1 cellular context compared by ENCODE assay signal in the genomic region with DNA sequence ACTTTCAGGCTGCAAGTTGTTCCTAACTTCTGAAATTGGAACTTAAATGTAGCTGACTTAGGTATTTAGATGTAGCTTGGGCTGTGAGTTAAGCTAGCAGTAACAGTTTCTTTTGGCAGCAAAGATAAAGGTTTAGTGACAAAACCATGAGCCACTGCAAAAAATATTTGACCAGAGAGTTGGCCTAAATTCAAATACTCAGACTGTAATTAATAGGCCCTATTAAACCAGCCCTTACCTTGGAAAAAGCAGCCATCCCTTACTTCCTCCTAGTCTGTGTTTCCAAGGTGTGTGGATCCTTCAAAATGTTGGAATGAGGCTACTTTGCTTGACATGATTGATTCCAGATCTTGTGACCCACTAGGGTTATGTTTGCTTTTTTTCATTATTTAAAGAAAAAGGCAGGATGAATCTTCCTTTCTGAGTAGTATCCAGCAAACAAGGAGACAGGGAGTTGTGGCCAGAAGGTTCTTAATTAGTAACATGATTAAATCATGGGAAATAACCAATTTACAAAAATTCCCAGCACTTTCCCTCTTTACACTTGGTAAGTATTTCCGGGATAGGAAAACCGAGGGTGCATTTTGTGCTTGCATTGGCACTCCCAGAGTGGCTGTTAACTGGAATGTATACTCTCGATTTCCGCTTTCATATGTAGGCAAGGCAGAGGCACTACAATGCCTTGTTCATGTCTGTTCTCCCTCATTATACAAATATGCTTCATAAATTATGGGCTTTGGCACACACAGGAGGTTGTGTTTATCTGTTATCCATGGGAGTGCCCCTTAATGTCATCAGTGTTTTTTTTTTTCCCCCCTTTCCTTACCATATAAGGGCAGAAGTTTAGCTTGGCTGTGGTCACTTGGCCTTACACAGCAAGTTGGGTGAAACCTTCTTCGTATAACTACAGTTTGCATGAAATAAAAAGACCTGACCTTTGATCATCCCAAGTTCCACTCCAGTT.
A peak's percentile ranks its signal among the peaks of the same experiment; 100 is the strongest.
TF ChIP-seq lines count a peak whose summit lies in the region.

No MANE protein-coding gene starts in this region.

TF ChIP-seq in K562, 482 proteins besides CTCF, POLR2A, EP300 and RAD21 (continued from another document and continues in another):
- peak in 1 of 2 experiments; percentile 49; a peak in 1 of 4 replicates for TF ChIP-seq ZMIZ1 (IDR thresholded peaks at IDR 0.05; ENCODE audit: low read depth in 2 of 2, low read length in 2 of 2)
- TF ChIP-seq, protein P1, sequence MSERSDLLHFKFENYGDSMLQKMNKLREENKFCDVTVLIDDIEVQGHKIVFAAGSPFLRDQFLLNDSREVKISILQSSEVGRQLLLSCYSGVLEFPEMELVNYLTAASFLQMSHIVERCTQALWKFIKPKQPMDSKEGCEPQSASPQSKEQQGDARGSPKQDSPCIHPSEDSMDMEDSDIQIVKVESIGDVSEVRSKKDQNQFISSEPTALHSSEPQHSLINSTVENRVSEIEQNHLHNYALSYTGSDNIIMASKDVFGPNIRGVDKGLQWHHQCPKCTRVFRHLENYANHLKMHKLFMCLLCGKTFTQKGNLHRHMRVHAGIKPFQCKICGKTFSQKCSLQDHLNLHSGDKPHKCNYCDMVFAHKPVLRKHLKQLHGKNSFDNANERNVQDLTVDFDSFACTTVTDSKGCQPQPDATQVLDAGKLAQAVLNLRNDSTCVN (CRISPR knock-in tag; IDR thresholded peaks at IDR 0.05): no peak
- TF ChIP-seq ZNF696 (CRISPR knock-in tag; conservative IDR thresholded peaks at IDR 0.05): no peak
- TF ChIP-seq LARP7 (IDR thresholded peaks at IDR 0.05): no peak
- TF ChIP-seq NEUROD1 (IDR thresholded peaks at IDR 0.05; ENCODE audit: borderline replicate concordance, low read depth, low read length, partially characterized antibody): peak; percentile 30
- no peak for TF ChIP-seq ZNF217 (CRISPR knock-in tag; IDR thresholded peaks at IDR 0.05)
- no peak for TF ChIP-seq U2AF1 (optimal IDR thresholded peaks at IDR 0.05; ENCODE audit: low read depth, low read length)
- TF ChIP-seq, protein P2, sequence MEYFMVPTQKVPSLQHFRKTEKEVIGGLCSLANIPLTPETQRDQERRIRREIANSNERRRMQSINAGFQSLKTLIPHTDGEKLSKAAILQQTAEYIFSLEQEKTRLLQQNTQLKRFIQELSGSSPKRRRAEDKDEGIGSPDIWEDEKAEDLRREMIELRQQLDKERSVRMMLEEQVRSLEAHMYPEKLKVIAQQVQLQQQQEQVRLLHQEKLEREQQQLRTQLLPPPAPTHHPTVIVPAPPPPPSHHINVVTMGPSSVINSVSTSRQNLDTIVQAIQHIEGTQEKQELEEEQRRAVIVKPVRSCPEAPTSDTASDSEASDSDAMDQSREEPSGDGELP (CRISPR knock-in tag; IDR thresholded peaks at IDR 0.05; ENCODE audit: borderline replicate concordance): no peak
- TF ChIP-seq CBX8 (IDR thresholded peaks at IDR 0.05; ENCODE audit: borderline replicate concordance, extremely low read depth, low read depth, low read length, poor library complexity, severe bottlenecking): no peak
- TF ChIP-seq, protein P3, sequence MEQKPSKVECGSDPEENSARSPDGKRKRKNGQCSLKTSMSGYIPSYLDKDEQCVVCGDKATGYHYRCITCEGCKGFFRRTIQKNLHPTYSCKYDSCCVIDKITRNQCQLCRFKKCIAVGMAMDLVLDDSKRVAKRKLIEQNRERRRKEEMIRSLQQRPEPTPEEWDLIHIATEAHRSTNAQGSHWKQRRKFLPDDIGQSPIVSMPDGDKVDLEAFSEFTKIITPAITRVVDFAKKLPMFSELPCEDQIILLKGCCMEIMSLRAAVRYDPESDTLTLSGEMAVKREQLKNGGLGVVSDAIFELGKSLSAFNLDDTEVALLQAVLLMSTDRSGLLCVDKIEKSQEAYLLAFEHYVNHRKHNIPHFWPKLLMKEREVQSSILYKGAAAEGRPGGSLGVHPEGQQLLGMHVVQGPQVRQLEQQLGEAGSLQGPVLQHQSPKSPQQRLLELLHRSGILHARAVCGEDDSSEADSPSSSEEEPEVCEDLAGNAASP (IDR thresholded peaks at IDR 0.05): no peak
- TF ChIP-seq, protein P4, sequence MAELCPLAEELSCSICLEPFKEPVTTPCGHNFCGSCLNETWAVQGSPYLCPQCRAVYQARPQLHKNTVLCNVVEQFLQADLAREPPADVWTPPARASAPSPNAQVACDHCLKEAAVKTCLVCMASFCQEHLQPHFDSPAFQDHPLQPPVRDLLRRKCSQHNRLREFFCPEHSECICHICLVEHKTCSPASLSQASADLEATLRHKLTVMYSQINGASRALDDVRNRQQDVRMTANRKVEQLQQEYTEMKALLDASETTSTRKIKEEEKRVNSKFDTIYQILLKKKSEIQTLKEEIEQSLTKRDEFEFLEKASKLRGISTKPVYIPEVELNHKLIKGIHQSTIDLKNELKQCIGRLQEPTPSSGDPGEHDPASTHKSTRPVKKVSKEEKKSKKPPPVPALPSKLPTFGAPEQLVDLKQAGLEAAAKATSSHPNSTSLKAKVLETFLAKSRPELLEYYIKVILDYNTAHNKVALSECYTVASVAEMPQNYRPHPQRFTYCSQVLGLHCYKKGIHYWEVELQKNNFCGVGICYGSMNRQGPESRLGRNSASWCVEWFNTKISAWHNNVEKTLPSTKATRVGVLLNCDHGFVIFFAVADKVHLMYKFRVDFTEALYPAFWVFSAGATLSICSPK (IDR thresholded peaks at IDR 0.05; ENCODE audit: borderline replicate concordance): no peak
- no peak for TF ChIP-seq HMGN3 (IDR thresholded peaks at IDR 0.05; ENCODE audit: borderline replicate concordance, extremely low read depth, insufficient read length, low read depth, low read length)
- TF ChIP-seq TRIM24 (IDR thresholded peaks at IDR 0.05): peak in 1 of 2 experiments; percentile 31; a peak in 1 of 4 replicates
- TF ChIP-seq, protein P5, sequence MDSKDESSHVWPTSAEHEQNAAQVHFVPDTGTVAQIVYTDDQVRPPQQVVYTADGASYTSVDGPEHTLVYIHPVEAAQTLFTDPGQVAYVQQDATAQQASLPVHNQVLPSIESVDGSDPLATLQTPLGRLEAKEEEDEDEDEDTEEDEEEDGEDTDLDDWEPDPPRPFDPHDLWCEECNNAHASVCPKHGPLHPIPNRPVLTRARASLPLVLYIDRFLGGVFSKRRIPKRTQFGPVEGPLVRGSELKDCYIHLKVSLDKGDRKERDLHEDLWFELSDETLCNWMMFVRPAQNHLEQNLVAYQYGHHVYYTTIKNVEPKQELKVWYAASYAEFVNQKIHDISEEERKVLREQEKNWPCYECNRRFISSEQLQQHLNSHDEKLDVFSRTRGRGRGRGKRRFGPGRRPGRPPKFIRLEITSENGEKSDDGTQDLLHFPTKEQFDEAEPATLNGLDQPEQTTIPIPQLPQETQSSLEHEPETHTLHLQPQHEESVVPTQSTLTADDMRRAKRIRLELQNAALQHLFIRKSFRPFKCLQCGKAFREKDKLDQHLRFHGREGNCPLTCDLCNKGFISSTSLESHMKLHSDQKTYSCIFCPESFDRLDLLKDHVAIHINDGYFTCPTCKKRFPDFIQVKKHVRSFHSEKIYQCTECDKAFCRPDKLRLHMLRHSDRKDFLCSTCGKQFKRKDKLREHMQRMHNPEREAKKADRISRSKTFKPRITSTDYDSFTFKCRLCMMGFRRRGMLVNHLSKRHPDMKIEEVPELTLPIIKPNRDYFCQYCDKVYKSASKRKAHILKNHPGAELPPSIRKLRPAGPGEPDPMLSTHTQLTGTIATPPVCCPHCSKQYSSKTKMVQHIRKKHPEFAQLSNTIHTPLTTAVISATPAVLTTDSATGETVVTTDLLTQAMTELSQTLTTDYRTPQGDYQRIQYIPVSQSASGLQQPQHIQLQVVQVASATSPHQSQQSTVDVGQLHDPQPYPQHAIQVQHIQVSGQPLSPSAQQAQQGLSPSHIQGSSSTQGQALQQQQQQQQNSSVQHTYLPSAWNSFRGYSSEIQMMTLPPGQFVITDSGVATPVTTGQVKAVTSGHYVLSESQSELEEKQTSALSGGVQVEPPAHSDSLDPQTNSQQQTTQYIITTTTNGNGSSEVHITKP (IDR thresholded peaks at IDR 0.05; ENCODE audit: partially characterized antibody): peak; percentile 34
- TF ChIP-seq POLR2G (IDR thresholded peaks at IDR 0.05; ENCODE audit: low read depth, low read length): no peak
- TF ChIP-seq GTF2E2 (tag; IDR thresholded peaks at IDR 0.05): peak; percentile 37; the same call in 1 of the 2 replicates
- no peak for TF ChIP-seq HNRNPLL (IDR thresholded peaks at IDR 0.05; ENCODE audit: low read depth, low read length, poor library complexity, severe bottlenecking)
- TF ChIP-seq ZKSCAN8 (CRISPR knock-in tag; IDR thresholded peaks at IDR 0.05): peak; percentile 21; the same call in 1 of the 2 replicates
- no peak for TF ChIP-seq LCOR (CRISPR knock-in tag; IDR thresholded peaks at IDR 0.05)
- TF ChIP-seq NFRKB (IDR thresholded peaks at IDR 0.05; ENCODE audit: low read depth): peak; percentile 29; the same call in 1 of the 2 replicates
- no peak for TF ChIP-seq TSHZ1 (CRISPR knock-in tag; IDR thresholded peaks at IDR 0.05)
- TF ChIP-seq, protein P6, sequence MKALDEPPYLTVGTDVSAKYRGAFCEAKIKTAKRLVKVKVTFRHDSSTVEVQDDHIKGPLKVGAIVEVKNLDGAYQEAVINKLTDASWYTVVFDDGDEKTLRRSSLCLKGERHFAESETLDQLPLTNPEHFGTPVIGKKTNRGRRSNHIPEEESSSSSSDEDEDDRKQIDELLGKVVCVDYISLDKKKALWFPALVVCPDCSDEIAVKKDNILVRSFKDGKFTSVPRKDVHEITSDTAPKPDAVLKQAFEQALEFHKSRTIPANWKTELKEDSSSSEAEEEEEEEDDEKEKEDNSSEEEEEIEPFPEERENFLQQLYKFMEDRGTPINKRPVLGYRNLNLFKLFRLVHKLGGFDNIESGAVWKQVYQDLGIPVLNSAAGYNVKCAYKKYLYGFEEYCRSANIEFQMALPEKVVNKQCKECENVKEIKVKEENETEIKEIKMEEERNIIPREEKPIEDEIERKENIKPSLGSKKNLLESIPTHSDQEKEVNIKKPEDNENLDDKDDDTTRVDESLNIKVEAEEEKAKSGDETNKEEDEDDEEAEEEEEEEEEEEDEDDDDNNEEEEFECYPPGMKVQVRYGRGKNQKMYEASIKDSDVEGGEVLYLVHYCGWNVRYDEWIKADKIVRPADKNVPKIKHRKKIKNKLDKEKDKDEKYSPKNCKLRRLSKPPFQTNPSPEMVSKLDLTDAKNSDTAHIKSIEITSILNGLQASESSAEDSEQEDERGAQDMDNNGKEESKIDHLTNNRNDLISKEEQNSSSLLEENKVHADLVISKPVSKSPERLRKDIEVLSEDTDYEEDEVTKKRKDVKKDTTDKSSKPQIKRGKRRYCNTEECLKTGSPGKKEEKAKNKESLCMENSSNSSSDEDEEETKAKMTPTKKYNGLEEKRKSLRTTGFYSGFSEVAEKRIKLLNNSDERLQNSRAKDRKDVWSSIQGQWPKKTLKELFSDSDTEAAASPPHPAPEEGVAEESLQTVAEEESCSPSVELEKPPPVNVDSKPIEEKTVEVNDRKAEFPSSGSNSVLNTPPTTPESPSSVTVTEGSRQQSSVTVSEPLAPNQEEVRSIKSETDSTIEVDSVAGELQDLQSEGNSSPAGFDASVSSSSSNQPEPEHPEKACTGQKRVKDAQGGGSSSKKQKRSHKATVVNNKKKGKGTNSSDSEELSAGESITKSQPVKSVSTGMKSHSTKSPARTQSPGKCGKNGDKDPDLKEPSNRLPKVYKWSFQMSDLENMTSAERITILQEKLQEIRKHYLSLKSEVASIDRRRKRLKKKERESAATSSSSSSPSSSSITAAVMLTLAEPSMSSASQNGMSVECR (CRISPR knock-in tag; IDR thresholded peaks at IDR 0.05): no peak
- TF ChIP-seq NR2C1 (IDR thresholded peaks at IDR 0.05): no peak
- TF ChIP-seq NR2C1 (tag; IDR thresholded peaks at IDR 0.05): no peak
- no peak for TF ChIP-seq BRF2 (IDR thresholded peaks at IDR 0.05; ENCODE audit: borderline replicate concordance, insufficient read depth, insufficient read length)
- TF ChIP-seq MAFF (IDR thresholded peaks at IDR 0.05; ENCODE audit: low read length): no peak
